In genomic region chr4:113181289-113182007, GRCh38 we compare ENCODE assay signal across 21 cellular contexts.
DNase-seq lines count a peak whose midpoint lies in the region; ATAC-seq, FAIRE-seq and TF ChIP-seq lines count a peak whose summit lies in the region.
"Had no signal": no experiment of that assay in that cellular context is flagged by ENCODE, and none has a peak within 500 bp of the region (broad histone marks: within the 10 kb centered on the region; RNA-seq: fewer than 3 reads in every experiment).

No MANE protein-coding gene starts in this region.

- H3K27ac ChIP-seq in HepG2 (ENCODE audit: extremely low read length, insufficient read depth, low read length): no peak overlapping the region
- H3K27ac ChIP-seq: esophagus squamous epithelium, left lung had no signal

- BruUV-seq in HepG2 (replicated peaks; lab: Mats Ljungman, UMichigan): no TSS peak

- H3K9me3 ChIP-seq in endocrine pancreas (ENCODE audit: control insufficient read depth, low read length) (no peaks in the 10 kb centered on the region), HepG2 (ENCODE audit: low read length) (no peaks in the 10 kb centered on the region)
- H3K9me3 ChIP-seq: esophagus squamous epithelium had no signal

- intact Hi-C loops in Right ventricle myocardium inferior (cut with DNase I) (no loop called here), cardiac septum (cut with DNase I) (loop anchor here (5.0 kb wide), 1 partner anchor 34 kb away; no protein-coding TSS in a partner anchor), HepG2 (cut with micrococcal nuclease; ENCODE audit: unreplicated experiment) (no loop called here)

- no peak for DNase-seq in Right ventricle myocardium inferior (ENCODE audit: missing footprints)
- no peak for DNase-seq in cardiac septum (ENCODE audit: low spot score)
- peak; percentile 73 for DNase-seq in HepG2 (ENCODE audit: low spot score)
- DNase-seq in NOMO-1 treated with DMSO at 0.1 percent for 48 hours (lab: John Stamatoyannopoulos, UW; ENCODE audit: unreplicated experiment): no peak
- no peak for DNase-seq in activated T-cell treated with anti-CD3 and anti-CD28 coated beads, Interleukin-2, amount 50 U/mL, for 48 hours
- DNase-seq in activated T-cell treated with anti-CD3 and anti-CD28 coated beads, Interleukin-2, amount 50 U/mL, for 1 hour: no peak
- DNase-seq: effector memory CD4-positive, alpha-beta T cell; esophagus squamous epithelium; glutamatergic neuron; HFFc6; left lung; MM.1S; NCI-H1436; NK-92 treated with Interleukin-12 subunit alpha and Interleukin-12 subunit beta, amount 100 ng/mL, for 24 hours; stimulated activated CD8-positive, alpha-beta memory T cell treated with anti-CD3 and anti-CD28 coated beads, Interleukin-4, amount 100 ng/mL, for 48 hours; T-helper 9 cell had no signal

- TF ChIP-seq POLR2A in HepG2 (IDR thresholded peaks at IDR 0.05; ENCODE audit: insufficient read depth in 1 of 2, low read depth in 2 of 2, low read length in 2 of 2): no peak

- WGBS in HepG2 (ENCODE audit: low lambda C conversion rate): 29% methylated on average over 11 of the region's 11 CpGs

- no peaks in the 10 kb centered on the region for H3K27me3 ChIP-seq in endocrine pancreas (ENCODE audit: control insufficient read depth, insufficient read depth, low read length)
- H3K27me3 ChIP-seq in HepG2 (ENCODE audit: control insufficient read depth in 1 of 2, insufficient read depth in 2 of 2, low read length in 2 of 2): no peaks in the 10 kb centered on the region; a peak in 1 of 5 replicates
- H3K27me3 ChIP-seq: esophagus squamous epithelium, left lung had no signal

- H3K9ac ChIP-seq in endocrine pancreas (ENCODE audit: control insufficient read depth, insufficient read depth, low read length): no peak overlapping the region
- no peak overlapping the region for H3K9ac ChIP-seq in HepG2 (ENCODE audit: insufficient read depth, low read depth, low read length)

- H3K79me2 ChIP-seq in HepG2 (ENCODE audit: insufficient read depth, low read length): no peaks in the 10 kb centered on the region

- no peak for TF ChIP-seq RAD21 in HepG2 (CRISPR knock-in tag; IDR thresholded peaks at IDR 0.05)

- TF ChIP-seq CTCF in HepG2 (CRISPR knock-in tag; IDR thresholded peaks at IDR 0.05): 0 out of 2 replicates have a peak, but pooled peaks have one; percentile 5

- H3K4me3 ChIP-seq in endocrine pancreas (ENCODE audit: control insufficient read depth, insufficient read depth, low read length) (peak overlapping the region; percentile 14), HepG2 (replicated peaks in 1 of 3; ENCODE audit: insufficient read depth in 1 of 3, low read depth in 2 of 3, low read length in 3 of 3) (peak overlapping the region; percentile 14 to 27 (median 26); a peak in 3 of 6 replicates)
- H3K4me3 ChIP-seq: esophagus squamous epithelium, left lung had no signal

- peak in 1 of 2 experiments; percentile 37; a peak in 1 of 4 replicates for TF ChIP-seq EP300 in HepG2 (IDR thresholded peaks at IDR 0.05; ENCODE audit: low read depth in 2 of 2, low read length in 2 of 2)
- TF ChIP-seq EP300 in HepG2 (CRISPR knock-in tag; IDR thresholded peaks at IDR 0.05; ENCODE audit: borderline replicate concordance): no peak

- CTCF ChIA-PET in HepG2 (lab: Yijun Ruan, JAX; ENCODE audit: low intra/inter-chr PET ratio, low total read pairs): no interaction called here

- H3K36me3 ChIP-seq in endocrine pancreas (ENCODE audit: control insufficient read depth, insufficient read depth, low read length): no peaks in the 10 kb centered on the region
- H3K36me3 ChIP-seq in HepG2 (replicated peaks in 1 of 2; ENCODE audit: control insufficient read depth in 1 of 2, insufficient read depth in 2 of 2, low read length in 2 of 2): no peaks in the 10 kb centered on the region
- H3K36me3 ChIP-seq: esophagus squamous epithelium, left lung had no signal

- no peaks in the 10 kb centered on the region for H4K20me1 ChIP-seq in HepG2 (ENCODE audit: insufficient read depth, low read length)

- ATAC-seq in Right ventricle myocardium inferior (peak; percentile 85), HepG2 (peak; percentile 99), GM18498 (IDR thresholded peaks at IDR 0.05; ENCODE audit: unreplicated experiment) (no peak)
- ATAC-seq: activated CD4-positive, CD25-positive, alpha-beta regulatory T cell treated with anti-CD3 and anti-CD28 coated beads, Interleukin-2, amount 50 U/mL, for 24 hours; left lung had no signal

- no peak overlapping the region for H2AFZ ChIP-seq in HepG2 (ENCODE audit: low read length)

- in situ Hi-C loops in HepG2 (cut with HindIII; ENCODE audit: extremely low pct_ligation_motif_present, low pct_unique_long_range_greater_than_20kb): no loop called here

- H3K4me1 ChIP-seq in endocrine pancreas (ENCODE audit: control insufficient read depth, insufficient read depth, low read length) (peaks cover 7% of the 10 kb centered on the region), HepG2 (ENCODE audit: insufficient read depth, low read length) (peaks cover 46% of the 10 kb centered on the region)
- H3K4me1 ChIP-seq: left lung had no signal

- peak; percentile 85 for FAIRE-seq in HepG2 (lab: Jason Lieb, UNC)
- FAIRE-seq: G401.6, RCC 7860 had no signal

- peak overlapping the region; percentile 44 for H3K4me2 ChIP-seq in HepG2 (ENCODE audit: low read depth, low read length)

- POLR2A ChIA-PET in HepG2 (lab: Yijun Ruan, JAX): interaction anchor here (1.7 kb wide), 1 partner anchor 34 kb away, joined by 9 read pairs; no protein-coding TSS in a partner anchor

TF ChIP-seq in HepG2, 621 proteins besides CTCF, POLR2A, EP300 and RAD21 (continues in another document):
- peak; percentile 82 for TF ChIP-seq TEAD3 (CRISPR knock-in tag; optimal IDR thresholded peaks at IDR 0.05; ENCODE audit: borderline replicate concordance)
- TF ChIP-seq ZHX1 (CRISPR knock-in tag; IDR thresholded peaks at IDR 0.05; ENCODE audit: low read depth): no peak
- peak; percentile 51 for TF ChIP-seq MED1 (CRISPR knock-in tag; IDR thresholded peaks at IDR 0.05)
- TF ChIP-seq ZNF205 (CRISPR knock-in tag; IDR thresholded peaks at IDR 0.05): peak; percentile 89
- no peak; the same call in 1 of the 2 replicates for TF ChIP-seq ZNF589 (CRISPR knock-in tag; conservative IDR thresholded peaks at IDR 0.05)
- 0 out of 2 replicates have a peak, but pooled peaks have one; percentile 39 for TF ChIP-seq KMT2A (CRISPR knock-in tag; IDR thresholded peaks at IDR 0.05)
- no peak for TF ChIP-seq RFXAP (CRISPR knock-in tag; IDR thresholded peaks at IDR 0.05; ENCODE audit: borderline replicate concordance)
- TF ChIP-seq MATR3 (CRISPR knock-in tag; IDR thresholded peaks at IDR 0.05): no peak
- TF ChIP-seq GABPB1 (CRISPR knock-in tag; IDR thresholded peaks at IDR 0.05): no peak
- TF ChIP-seq ZNF557 (CRISPR knock-in tag; IDR thresholded peaks at IDR 0.05): peak; percentile 71; the same call in 1 of the 2 replicates
- TF ChIP-seq, protein P1, sequence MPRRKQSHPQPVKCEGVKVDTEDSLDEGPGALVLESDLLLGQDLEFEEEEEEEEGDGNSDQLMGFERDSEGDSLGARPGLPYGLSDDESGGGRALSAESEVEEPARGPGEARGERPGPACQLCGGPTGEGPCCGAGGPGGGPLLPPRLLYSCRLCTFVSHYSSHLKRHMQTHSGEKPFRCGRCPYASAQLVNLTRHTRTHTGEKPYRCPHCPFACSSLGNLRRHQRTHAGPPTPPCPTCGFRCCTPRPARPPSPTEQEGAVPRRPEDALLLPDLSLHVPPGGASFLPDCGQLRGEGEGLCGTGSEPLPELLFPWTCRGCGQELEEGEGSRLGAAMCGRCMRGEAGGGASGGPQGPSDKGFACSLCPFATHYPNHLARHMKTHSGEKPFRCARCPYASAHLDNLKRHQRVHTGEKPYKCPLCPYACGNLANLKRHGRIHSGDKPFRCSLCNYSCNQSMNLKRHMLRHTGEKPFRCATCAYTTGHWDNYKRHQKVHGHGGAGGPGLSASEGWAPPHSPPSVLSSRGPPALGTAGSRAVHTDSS (CRISPR knock-in tag; conservative IDR thresholded peaks at IDR 0.05): no peak
- TF ChIP-seq NR2F6 (IDR thresholded peaks at IDR 0.05): no peak
- peak; percentile 44; the same call in 1 of the 2 replicates for TF ChIP-seq NR2F6 (CRISPR knock-in tag; IDR thresholded peaks at IDR 0.05)
- TF ChIP-seq PRPF4 (IDR thresholded peaks at IDR 0.05; ENCODE audit: low read depth, low read length, poor library complexity, severe bottlenecking): no peak
- TF ChIP-seq, protein P2, sequence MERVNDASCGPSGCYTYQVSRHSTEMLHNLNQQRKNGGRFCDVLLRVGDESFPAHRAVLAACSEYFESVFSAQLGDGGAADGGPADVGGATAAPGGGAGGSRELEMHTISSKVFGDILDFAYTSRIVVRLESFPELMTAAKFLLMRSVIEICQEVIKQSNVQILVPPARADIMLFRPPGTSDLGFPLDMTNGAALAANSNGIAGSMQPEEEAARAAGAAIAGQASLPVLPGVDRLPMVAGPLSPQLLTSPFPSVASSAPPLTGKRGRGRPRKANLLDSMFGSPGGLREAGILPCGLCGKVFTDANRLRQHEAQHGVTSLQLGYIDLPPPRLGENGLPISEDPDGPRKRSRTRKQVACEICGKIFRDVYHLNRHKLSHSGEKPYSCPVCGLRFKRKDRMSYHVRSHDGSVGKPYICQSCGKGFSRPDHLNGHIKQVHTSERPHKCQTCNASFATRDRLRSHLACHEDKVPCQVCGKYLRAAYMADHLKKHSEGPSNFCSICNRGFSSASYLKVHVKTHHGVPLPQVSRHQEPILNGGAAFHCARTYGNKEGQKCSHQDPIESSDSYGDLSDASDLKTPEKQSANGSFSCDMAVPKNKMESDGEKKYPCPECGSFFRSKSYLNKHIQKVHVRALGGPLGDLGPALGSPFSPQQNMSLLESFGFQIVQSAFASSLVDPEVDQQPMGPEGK (CRISPR knock-in tag; IDR thresholded peaks at IDR 0.05): 0 out of 2 replicates have a peak, but pooled peaks have one; percentile 40
